In genomic region chr6:25138024-25138696, GRCh38 we compare ENCODE assay signal across 7 cellular contexts.
A peak's percentile ranks its signal among the peaks of the same experiment; 100 is the strongest.
DNase-seq lines count a peak whose midpoint lies in the region; ATAC-seq and TF ChIP-seq lines count a peak whose summit lies in the region.

No MANE protein-coding gene starts in this region.

- TF ChIP-seq CTCF in esophagus squamous epithelium (IDR thresholded peaks at IDR 0.05): peak in 4 of 6 experiments; percentile 23 to 34 (median 31)
- TF ChIP-seq CTCF in osteocyte (IDR thresholded peaks at IDR 0.05): peak; percentile 32
- peak; percentile 8 to 22 for TF ChIP-seq CTCF in tibial artery (IDR thresholded peaks at IDR 0.05)

- intact Hi-C loops in esophagus squamous epithelium (cut with DNase I) (no loop called here), tibial artery (cut with DNase I; ENCODE audit: low total_unique reads) (loop anchor here (5.0 kb wide), 1 partner anchor 39 kb away; no protein-coding TSS in a partner anchor)

- H3K27me3 Mint-ChIP-seq in osteocyte (ENCODE audit: unreplicated experiment): no peaks in the 10 kb centered on the region

- peak overlapping the region; percentile 76 to 96 (median 89) for H3K27ac ChIP-seq in esophagus squamous epithelium
- H3K27ac ChIP-seq in tibial artery: peak overlapping the region; percentile 86

- peak overlapping the region; percentile 74 for H3K4me3 Mint-ChIP-seq in osteocyte (ENCODE audit: unreplicated experiment)

- H3K4me1 ChIP-seq in esophagus squamous epithelium: peaks cover 3 to 49% (median 6%) of the 10 kb centered on the region in 3 donors
- H3K4me1 ChIP-seq in tibial artery: peaks cover 0 to 63% (median 16%) of the 10 kb centered on the region in 4 donors

- H3K27ac Mint-ChIP-seq in osteocyte (ENCODE audit: unreplicated experiment): peak overlapping the region; percentile 95

- peaks cover 1% of the 10 kb centered on the region for H3K36me3 Mint-ChIP-seq in osteocyte (ENCODE audit: unreplicated experiment)

- no peaks in the 10 kb centered on the region for H3K27me3 ChIP-seq in esophagus squamous epithelium
- no peaks in the 10 kb centered on the region for H3K27me3 ChIP-seq in tibial artery

- DNase-seq in NOMO-1 treated with DMSO at 0.1 percent for 48 hours (lab: John Stamatoyannopoulos, UW; ENCODE audit: unreplicated experiment): peak; percentile 94
- DNase-seq in activated T-cell treated with anti-CD3 and anti-CD28 coated beads for 4 hours: peak; percentile 42
- DNase-seq in esophagus squamous epithelium (lab: John Stamatoyannopoulos, UW): no peak
- DNase-seq in osteocyte (ENCODE audit: extremely low spot score, unreplicated experiment): no peak
- DNase-seq in tibial artery: peak; percentile 75 to 80

- no peaks in the 10 kb centered on the region for H3K36me3 ChIP-seq in esophagus squamous epithelium
- no peaks in the 10 kb centered on the region for H3K36me3 ChIP-seq in tibial artery

- H3K4me3 ChIP-seq in esophagus squamous epithelium (peak overlapping the region; percentile 29 to 72 (median 44)), tibial artery (peak overlapping the region; percentile 53)

- TF ChIP-seq POLR2A in esophagus squamous epithelium (IDR thresholded peaks at IDR 0.05): peak in 3 of 4 donors; percentile 18 to 73 (median 46)

- H3K4me1 Mint-ChIP-seq in osteocyte (ENCODE audit: unreplicated experiment): peaks cover 43% of the 10 kb centered on the region

- H3K9me3 ChIP-seq in esophagus squamous epithelium: no peaks in the 10 kb centered on the region
- no peaks in the 10 kb centered on the region for H3K9me3 ChIP-seq in tibial artery

- H3K9me3 Mint-ChIP-seq in osteocyte (ENCODE audit: unreplicated experiment): no peaks in the 10 kb centered on the region

- WGBS in esophagus squamous epithelium, 2 donors: 0 to 2% methylated on average over 9 to 10 of the region's 10 CpGs

- ATAC-seq in GM18508 (IDR thresholded peaks at IDR 0.05; ENCODE audit: insufficient read depth, unreplicated experiment): peak; percentile 91
- peak; percentile 94 for ATAC-seq in HG02852 (IDR thresholded peaks at IDR 0.05; ENCODE audit: unreplicated experiment)

Comparison
In these comparisons a context has a peak if more than half of its experiments do, and no peak if none do; other contexts are left out.
1. DNase-seq: peak in NOMO-1 treated with DMSO at 0.1 percent for 48 hours (single experiment), activated T-cell treated with anti-CD3 and anti-CD28 coated beads for 4 hours (single experiment) and tibial artery (2 of 2); none in esophagus squamous epithelium (single experiment) and osteocyte (single experiment).
2. Peak in every context shown above with its lines, with median percentiles within 50 percentile points of each other: CTCF ChIP-seq.